In the genomic region with DNA sequence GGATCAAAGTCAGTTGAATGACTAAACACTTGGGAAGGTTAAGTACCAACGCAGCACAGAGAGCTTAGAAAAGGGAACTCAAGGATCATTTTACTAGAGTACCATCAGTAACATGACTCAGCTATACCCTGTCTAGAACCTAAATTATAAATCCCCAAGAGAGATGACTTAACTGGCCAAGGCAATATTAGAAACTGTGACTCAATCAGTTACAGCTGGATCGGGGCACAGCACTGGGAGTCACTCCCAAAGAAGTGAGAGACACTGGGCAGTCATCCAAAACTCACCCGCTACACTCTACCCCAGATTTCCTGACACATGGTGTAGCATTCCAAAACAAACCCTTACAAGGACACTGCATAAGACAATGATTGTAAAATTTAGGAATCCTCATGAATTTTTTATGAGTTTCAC, we compare ENCODE assay signal across 8 cellular contexts. TPM values are rescaled to one million over a fixed set of nuclear protein-coding genes. Genes with fewer than 3 reads are reported as not detected.
DNase-seq lines count a peak whose midpoint lies in the region; ATAC-seq and TF ChIP-seq lines count a peak whose summit lies in the region.

No MANE protein-coding gene starts in this region.

- ATAC-seq in heart right ventricle (peak; percentile 80 to 97 (median 94)), sciatic nerve (peak; percentile 90), GM19351 (IDR thresholded peaks at IDR 0.05; ENCODE audit: unreplicated experiment) (no peak)

- no peak overlapping the region for H3K4me3 Mint-ChIP-seq in activated T-cell treated with anti-CD3 and anti-CD28 coated beads, Interleukin-2, amount 50 U/mL, for 24 hours
- H3K4me3 Mint-ChIP-seq in Caco-2 (ENCODE audit: unreplicated experiment): no peak overlapping the region

- peaks cover 79% of the 10 kb centered on the region for H3K4me1 Mint-ChIP-seq in activated T-cell treated with anti-CD3 and anti-CD28 coated beads, Interleukin-2, amount 50 U/mL, for 24 hours (ENCODE audit: low read depth)
- H3K4me1 Mint-ChIP-seq in Caco-2 (ENCODE audit: low read depth, unreplicated experiment): peaks cover 20% of the 10 kb centered on the region

- H3K36me3 Mint-ChIP-seq in activated T-cell treated with anti-CD3 and anti-CD28 coated beads, Interleukin-2, amount 50 U/mL, for 24 hours (ENCODE audit: low read depth): peaks cover 89% of the 10 kb centered on the region
- H3K36me3 Mint-ChIP-seq in Caco-2 (ENCODE audit: insufficient read depth, unreplicated experiment): peaks cover 40% of the 10 kb centered on the region

- H3K27ac Mint-ChIP-seq in activated T-cell treated with anti-CD3 and anti-CD28 coated beads, Interleukin-2, amount 50 U/mL, for 24 hours: peak overlapping the region; percentile 75
- no peak overlapping the region for H3K27ac Mint-ChIP-seq in Caco-2 (ENCODE audit: unreplicated experiment)

- peak overlapping the region in 8 of 10 donors; percentile 21 to 71 (median 36) for H3K27ac ChIP-seq in heart right ventricle

- TF ChIP-seq CTCF in heart right ventricle (IDR thresholded peaks at IDR 0.05): no peak
- no peak for TF ChIP-seq CTCF in Caco-2 (IDR thresholded peaks at IDR 0.05; ENCODE audit: insufficient read depth in 1 of 2, low read depth in 1 of 2, low read length in 1 of 2, severe bottlenecking in 1 of 2, unreplicated experiment in 1 of 2)

- POLR2A ChIA-PET in Caco-2 (lab: Charles Lee): interaction anchor here (1.5 kb wide), 1 partner anchor 18 kb away, joined by 4 read pairs; the partner anchor contains the start of gene IWS1

- no TSS peak for BruUV-seq in Caco-2 (replicated peaks; lab: Mats Ljungman, UMichigan)

- H3K9me3 ChIP-seq in adipocyte (ENCODE audit: control insufficient read depth, low read length): no peaks in the 10 kb centered on the region
- no peaks in the 10 kb centered on the region for H3K9me3 ChIP-seq in heart right ventricle
- H3K9me3 ChIP-seq in Caco-2: no peaks in the 10 kb centered on the region

- H3K9me3 Mint-ChIP-seq in activated T-cell treated with anti-CD3 and anti-CD28 coated beads, Interleukin-2, amount 50 U/mL, for 24 hours: no peaks in the 10 kb centered on the region
- H3K9me3 Mint-ChIP-seq in Caco-2 (ENCODE audit: unreplicated experiment): no peaks in the 10 kb centered on the region

- no peaks in the 10 kb centered on the region for H3K27me3 Mint-ChIP-seq in activated T-cell treated with anti-CD3 and anti-CD28 coated beads, Interleukin-2, amount 50 U/mL, for 24 hours
- H3K27me3 Mint-ChIP-seq in Caco-2 (ENCODE audit: insufficient read depth, unreplicated experiment): no peaks in the 10 kb centered on the region

- peaks cover 24% of the 10 kb centered on the region for H3K36me3 ChIP-seq in adipocyte (ENCODE audit: control insufficient read depth, insufficient read depth, low read length, severe bottlenecking)
- H3K36me3 ChIP-seq in heart right ventricle: peaks cover 0 to 35% (median 19%) of the 10 kb centered on the region in 9 donors
- H3K36me3 ChIP-seq in Caco-2 (ENCODE audit: control insufficient read depth, insufficient read depth, low read length): peaks cover 2% of the 10 kb centered on the region; the same call in 1 of the 2 replicates

- 2 to 3% methylated on average over 3 of the region's 3 CpGs for WGBS in heart right ventricle, 2 donors

- CTCF ChIA-PET in Caco-2 (lab: Charles Lee): no interaction called here

- no peak for DNase-seq in activated T-cell treated with anti-CD3 and anti-CD28 coated beads, Interleukin-2, amount 50 U/mL, for 24 hours
- no peak for DNase-seq in activated T-cell treated with anti-CD3 and anti-CD28 coated beads, Interleukin-2, amount 50 U/mL, for 1 hour
- DNase-seq in NCI-H1694 treated with DMSO at 0.1 percent for 48 hours (lab: John Stamatoyannopoulos, UW) (peak; percentile 88), adipocyte (ENCODE audit: low read depth) (peak; percentile 99), heart right ventricle (peak; percentile 33 to 85), sciatic nerve (ENCODE audit: low spot score) (peak; percentile 70), Caco-2 (no peak)

- H3K4me1 ChIP-seq in adipocyte (ENCODE audit: control insufficient read depth, insufficient read depth, low read length) (peaks cover 50% of the 10 kb centered on the region), heart right ventricle (peaks cover 5 to 74% (median 51%) of the 10 kb centered on the region in 9 donors), Caco-2 (0 out of 2 replicates have a peak, but pooled peaks cover 16% of the 10 kb centered on the region)

- intact Hi-C loops in heart right ventricle (cut with DNase I) (no loop called here), sciatic nerve (cut with DNase I) (no loop called here), Caco-2 (cut with micrococcal nuclease; ENCODE audit: unreplicated experiment) (no loop called here)

- H3K4me3 ChIP-seq in adipocyte (ENCODE audit: low read length): peak overlapping the region; percentile 69
- no peak overlapping the region for H3K4me3 ChIP-seq in heart right ventricle
- no peak overlapping the region for H3K4me3 ChIP-seq in Caco-2 (ENCODE audit: low read depth, low read length)

- peak overlapping the region; percentile 74 for H3K9ac ChIP-seq in adipocyte (ENCODE audit: low read length)

- H3K27me3 ChIP-seq in adipocyte (replicated peaks; ENCODE audit: control insufficient read depth, insufficient read depth, low read length): no peaks in the 10 kb centered on the region
- H3K27me3 ChIP-seq in heart right ventricle: no peaks in the 10 kb centered on the region
- H3K27me3 ChIP-seq in Caco-2 (replicated peaks; ENCODE audit: control insufficient read depth, insufficient read depth, low read length): no peaks in the 10 kb centered on the region

RNA-seq across cellular contexts. Expression of gene IWS1, which starts 17.7 kb away (rescaled TPM):
- 10 to 100 TPM; 37.6 to 64.8 (median 46.4) TPM for total RNA-seq in heart right ventricle
- 10 to 100 TPM; 37.4 to 51.6 TPM for polyA plus RNA-seq in heart right ventricle
- total RNA-seq in sciatic nerve: 44.4 TPM
- 56.0 and 63.7 TPM in 2 replicates for total RNA-seq in Caco-2 (2022)

RNA-seq across cellular contexts. Expression of gene MYO7B, which starts 26.9 kb away (rescaled TPM):
- total RNA-seq in heart right ventricle (1 to 10 TPM in 3 of 10 donors, under 1 TPM in 7; 0.42 to 1.4 (median 0.77) TPM), sciatic nerve (0.62 TPM), Caco-2 (2022) (0.27 and 0.58 TPM in 2 replicates)
- 1 to 10 TPM; 1.4 to 2.3 TPM for polyA plus RNA-seq in heart right ventricle

Comparison
In these comparisons a context has a peak if more than half of its experiments do, and no peak if none do; other contexts are left out.
1. DNase-seq: peak in NCI-H1694 treated with DMSO at 0.1 percent for 48 hours (single experiment), adipocyte (single experiment), heart right ventricle (2 of 2) and sciatic nerve (single experiment); none in activated T-cell treated with anti-CD3 and anti-CD28 coated beads, Interleukin-2, amount 50 U/mL, for 24 hours (single experiment), activated T-cell treated with anti-CD3 and anti-CD28 coated beads, Interleukin-2, amount 50 U/mL, for 1 hour (single experiment) and Caco-2 (0 of 2).